In the genomic region with DNA sequence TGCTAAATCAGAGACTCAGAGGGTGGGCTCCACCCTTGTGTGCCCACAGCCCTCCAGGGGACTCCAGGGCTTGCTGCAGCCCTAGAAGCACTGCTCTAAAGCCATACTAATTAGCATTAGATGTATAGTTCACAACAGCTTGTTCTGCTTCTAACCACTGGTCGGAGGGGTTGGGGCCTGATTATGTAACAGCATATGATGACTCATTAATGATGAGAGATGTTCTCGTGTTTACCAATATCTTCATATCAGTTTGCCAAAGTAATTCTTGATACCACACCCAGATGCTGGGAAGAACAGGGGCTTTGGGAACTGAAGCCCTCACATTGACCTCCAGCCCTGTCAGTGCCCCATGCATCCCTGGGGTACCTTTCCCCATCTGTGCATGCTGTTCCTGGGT, we compare ENCODE assay signal across 20 cellular contexts.
"Had no signal": no experiment of that assay in that cellular context is flagged by ENCODE, and none has a peak within 500 bp of the region (broad histone marks: within the 10 kb centered on the region; RNA-seq: fewer than 3 reads in every experiment).

No MANE protein-coding gene starts in this region.

- H3K36me3 ChIP-seq: adrenal gland, cardiac muscle cell, gastroesophageal sphincter, heart left ventricle, left ventricle myocardium inferior, thyroid gland, WERI-Rb-1 had no signal

- H3K9me3 Mint-ChIP-seq: activated naive CD4-positive, alpha-beta T cell treated with anti-CD3 and anti-CD28 coated beads, Interleukin-2, amount 50 U/mL, for 72 hours; neural crest cell had no signal

- H3K27ac ChIP-seq: cardiac muscle cell, dorsolateral prefrontal cortex, gastroesophageal sphincter, heart left ventricle, left ventricle myocardium inferior, thyroid gland, WERI-Rb-1 had no signal

- H3K36me3 Mint-ChIP-seq: activated naive CD4-positive, alpha-beta T cell treated with anti-CD3 and anti-CD28 coated beads, Interleukin-2, amount 50 U/mL, for 72 hours had no signal

- H3K27me3 ChIP-seq: adrenal gland, thyroid gland had no signal

- H3K4me3 Mint-ChIP-seq: endodermal cell, neural crest cell had no signal

- H3K4me3 ChIP-seq: adrenal gland, cardiac muscle cell, dorsolateral prefrontal cortex, gastroesophageal sphincter, heart left ventricle, left ventricle myocardium inferior, thyroid gland had no signal

- H3K27ac Mint-ChIP-seq: activated naive CD4-positive, alpha-beta T cell treated with anti-CD3 and anti-CD28 coated beads, Interleukin-2, amount 50 U/mL, for 72 hours; endodermal cell had no signal

- DNase-seq: activated CD4-positive, alpha-beta T cell treated with anti-CD3 and anti-CD28 coated beads, Interleukin-2, amount 50 U/mL, for 4 hours; activated gamma-delta T cell; adrenal gland; dorsolateral prefrontal cortex; endodermal cell; heart left ventricle; kidney glomerular epithelial cell; left ventricle myocardium inferior; mammary epithelial cell; stimulated activated CD4-positive, alpha-beta T cell treated with anti-CD3 and anti-CD28 coated beads, Interleukin-12 subunit alpha, Interleukin-12 subunit beta, amount 100 ng/mL, for 4 hours; stimulated activated CD4-positive, alpha-beta T cell treated with anti-CD3 and anti-CD28 coated beads, Interleukin-1b, Interleukin-23, amount 100 ng/mL, for 48 hours; stimulated activated CD8-positive, alpha-beta memory T cell treated with anti-CD3 and anti-CD28 coated beads, Interleukin-4, amount 100 ng/mL, for 48 hours; stimulated activated naive CD4-positive, alpha-beta T cell; T-helper 2 cell; thyroid gland; WERI-Rb-1 had no signal
